In genomic region chr19:3555653-3556422, GRCh38 we compare ENCODE assay signal across 9 cellular contexts. TPM values are rescaled to one million over a fixed set of nuclear protein-coding genes. Genes with fewer than 3 reads are reported as not detected.
DNase-seq lines count a peak whose midpoint lies in the region; ATAC-seq and TF ChIP-seq lines count a peak whose summit lies in the region.
"Had no signal": no experiment of that assay in that cellular context is flagged by ENCODE, and none has a peak within 500 bp of the region (broad histone marks: within the 10 kb centered on the region; RNA-seq: fewer than 3 reads in every experiment).

No MANE protein-coding gene starts in this region.

- H3K4me2 ChIP-seq in GM23338 (peak overlapping the region; percentile 86; the same call in 1 of the 2 replicates), skeletal muscle satellite cell (ENCODE audit: low read length) (peak overlapping the region; percentile 99)

- H3K27ac ChIP-seq in GM23338 (ENCODE audit: low read depth): no peak overlapping the region

- DNase-seq in GM23338 (ENCODE audit: low spot score) (no peak), T-cell (no peak), fibroblast of the aortic adventitia (ENCODE audit: low read depth) (no peak), hepatic stellate cell (ENCODE audit: low spot score) (no peak), NCI-H446 (lab: John Stamatoyannopoulos, UW) (no peak), iPS-NIHi7 (ENCODE audit: extremely low spot score) (no peak)
- DNase-seq: central memory CD4-positive, alpha-beta T cell had no signal

- POLR2A ChIA-PET in T-cell (lab: Charles Lee): interaction anchor here in 1 of 2 donors (1.1 kb wide), 1 partner anchor 11 kb away, joined by 3 read pairs; no protein-coding TSS in a partner anchor

- H3F3A ChIP-seq in GM23338 (replicated peaks; ENCODE audit: low read depth): no peaks in the 10 kb centered on the region

- peak overlapping the region; percentile 75 for H3K9ac ChIP-seq in skeletal muscle satellite cell (ENCODE audit: low read depth, low read length)

- peaks cover 6% of the 10 kb centered on the region; the same call in 1 of the 2 replicates for H4K20me1 ChIP-seq in GM23338 (replicated peaks; ENCODE audit: insufficient read depth)

- no peaks in the 10 kb centered on the region for H3K9me3 Mint-ChIP-seq in GM23338
- H3K9me3 Mint-ChIP-seq in T-cell: no peaks in the 10 kb centered on the region

- peaks cover 18% of the 10 kb centered on the region for H3K27me3 Mint-ChIP-seq in GM23338 (ENCODE audit: insufficient read depth, low read depth, poor library complexity)
- H3K27me3 Mint-ChIP-seq in T-cell: no peaks in the 10 kb centered on the region

- H3K27ac Mint-ChIP-seq in GM23338 (no peak overlapping the region), T-cell (peak overlapping the region; percentile 97)

- H3K4me1 Mint-ChIP-seq in GM23338: peaks cover 7% of the 10 kb centered on the region
- H3K4me1 Mint-ChIP-seq in T-cell: peaks cover 43 to 50% (median 49%) of the 10 kb centered on the region in 3 donors

- H3K4me3 Mint-ChIP-seq in GM23338 (peak overlapping the region; percentile 85), T-cell (peak overlapping the region; percentile 89 to 99 (median 98))

- H3K9me2 ChIP-seq in GM23338 (ENCODE audit: insufficient read depth): no peaks in the 10 kb centered on the region

- no peak overlapping the region for H2AFZ ChIP-seq in GM23338

- no peaks in the 10 kb centered on the region for H3K9me3 ChIP-seq in skeletal muscle satellite cell (replicated peaks; ENCODE audit: low read length)

- CTCF ChIA-PET in T-cell (lab: Charles Lee): interaction anchor here (0.6 to 1.1 kb wide), 3 partner anchors 11 to 33 kb away, joined by 3 to 5 read pairs (median 4); no protein-coding TSS in a partner anchor

- no peaks in the 10 kb centered on the region for H3K36me3 ChIP-seq in GM23338 (ENCODE audit: insufficient read depth)
- no peaks in the 10 kb centered on the region for H3K36me3 ChIP-seq in skeletal muscle satellite cell (ENCODE audit: insufficient read depth, low read length)

- H3K79me2 ChIP-seq in GM23338 (replicated peaks; ENCODE audit: insufficient read depth): peaks cover 18% of the 10 kb centered on the region

- H3K4me1 ChIP-seq in GM23338 (ENCODE audit: insufficient read depth): no peaks in the 10 kb centered on the region; the same call in 1 of the 2 replicates
- H3K4me1 ChIP-seq in skeletal muscle satellite cell (ENCODE audit: control insufficient read depth, insufficient read depth, low read length): peaks cover 18% of the 10 kb centered on the region

- H3K27me3 ChIP-seq in GM23338 (ENCODE audit: insufficient read depth): peaks cover 10% of the 10 kb centered on the region; the same call in 1 of the 2 replicates
- no peaks in the 10 kb centered on the region for H3K27me3 ChIP-seq in skeletal muscle satellite cell (ENCODE audit: control insufficient read depth, insufficient read depth, low read length)

- no peak for ATAC-seq in GM23338
- no peak for ATAC-seq in T-cell (replicated peaks in 1 of 4)
- ATAC-seq in GM19023 (IDR thresholded peaks at IDR 0.05; ENCODE audit: unreplicated experiment): no peak

- H3K4me3 ChIP-seq in GM23338 (peak overlapping the region; percentile 85; the same call in 1 of the 2 replicates), fibroblast of the aortic adventitia (ENCODE audit: low read depth, low read length) (peak overlapping the region; percentile 95), skeletal muscle satellite cell (ENCODE audit: low read length) (peak overlapping the region; percentile 77)

- TF ChIP-seq CTCF in GM23338 (conservative IDR thresholded peaks at IDR 0.05; ENCODE audit: low read depth in 2 of 2) (no peak), fibroblast of the aortic adventitia (IDR thresholded peaks at IDR 0.05; ENCODE audit: insufficient read depth, low read length) (no peak)

- H3K36me3 Mint-ChIP-seq in GM23338 (ENCODE audit: low read depth) (no peaks in the 10 kb centered on the region; the same call in 2 of the 3 replicates), T-cell (no peaks in the 10 kb centered on the region)

TF ChIP-seq in GM23338, 12 proteins besides CTCF, POLR2A, EP300 and RAD21:
- TF ChIP-seq NANOG (IDR thresholded peaks at IDR 0.05; ENCODE audit: borderline replicate concordance) (no peak), CREB1 (CRISPR knock-in tag; IDR thresholded peaks at IDR 0.05; ENCODE audit: low read depth) (no peak)

RNA-seq across cellular contexts. Expression of gene MFSD12, which starts 1.5 kb away (rescaled TPM):
- total RNA-seq in GM23338 (2014; rRNA removed; shearing (Covaris generic)): 75.5 and 91.1 TPM in 2 replicates
- polyA plus RNA-seq in GM23338 (2016; fragmentation: Nextera tagmentation; extraction: Ambion mirVana): 35.3 and 36.1 TPM in 2 replicates
- total RNA-seq in T-cell (100 to 1,000 TPM in 3 of 5 donors, 10 to 100 TPM in 2; 81.2 to 147 (median 141) TPM), fibroblast of the aortic adventitia (ENCODE audit: low replicate concordance) (51.7 and 52.6 TPM in 2 replicates)
- total RNA-seq in skeletal muscle satellite cell (2012; rRNA removed): 83.4 and 112 TPM in 2 replicates

RNA-seq across cellular contexts. Expression of gene TEKTIP1, which starts 16.9 kb away (rescaled TPM):
- total RNA-seq in GM23338 (2014; rRNA removed; shearing (Covaris generic)): not detected in 2 replicates
- 0.50 TPM in 1 of 2 replicates, not detected in the other for polyA plus RNA-seq in GM23338 (2016; fragmentation: Nextera tagmentation; extraction: Ambion mirVana)
- 10 to 100 TPM in 3 of 5 donors, 1 to 10 TPM in 2; 7.7 to 12.4 (median 10.3) TPM for total RNA-seq in T-cell
- not detected in 2 replicates for total RNA-seq in fibroblast of the aortic adventitia (ENCODE audit: low replicate concordance)
- total RNA-seq in skeletal muscle satellite cell (2012; rRNA removed): not detected in 2 replicates

RNA-seq across cellular contexts. Expression of gene HMG20B, which starts 16.9 kb away (rescaled TPM):
- 107 and 130 TPM in 2 replicates for total RNA-seq in GM23338 (2014; rRNA removed; shearing (Covaris generic))
- polyA plus RNA-seq in GM23338 (2016; fragmentation: Nextera tagmentation; extraction: Ambion mirVana): 74.1 and 77.8 TPM in 2 replicates
- total RNA-seq in T-cell (10 to 100 TPM; 38.0 to 81.6 (median 74.7) TPM), fibroblast of the aortic adventitia (ENCODE audit: low replicate concordance) (56.6 and 219 TPM in 2 replicates)
- total RNA-seq in skeletal muscle satellite cell (2012; rRNA removed): 57.2 and 65.4 TPM in 2 replicates

RNA-seq across cellular contexts. Expression of gene GIPC3, which starts 29.4 kb away (rescaled TPM):
- 0.59 and 1.6 TPM in 2 replicates for total RNA-seq in GM23338 (2014; rRNA removed; shearing (Covaris generic))
- 0.26 and 0.48 TPM in 2 replicates for polyA plus RNA-seq in GM23338 (2016; fragmentation: Nextera tagmentation; extraction: Ambion mirVana)
- total RNA-seq in T-cell: 1 to 10 TPM; 1.5 to 4.3 (median 2.7) TPM
- total RNA-seq in fibroblast of the aortic adventitia (ENCODE audit: low replicate concordance): under 0.01 and 0.33 TPM in 2 replicates
- total RNA-seq in skeletal muscle satellite cell (2012; rRNA removed): under 0.01 TPM in 1 of 2 replicates, not detected in the other

RNA-seq across cellular contexts. Expression of gene FZR1, which starts 49.7 kb away (rescaled TPM):
- total RNA-seq in GM23338 (2014; rRNA removed; shearing (Covaris generic)): 38.4 and 39.2 TPM in 2 replicates
- polyA plus RNA-seq in GM23338 (2016; fragmentation: Nextera tagmentation; extraction: Ambion mirVana): 12.9 and 16.1 TPM in 2 replicates
- total RNA-seq in T-cell (10 to 100 TPM; 74.0 to 85.6 (median 77.8) TPM), fibroblast of the aortic adventitia (ENCODE audit: low replicate concordance) (14.8 and 30.2 TPM in 2 replicates)
- 34.5 and 42.4 TPM in 2 replicates for total RNA-seq in skeletal muscle satellite cell (2012; rRNA removed)
